ENCODE assay signal across 8 cellular contexts in the genomic region with DNA sequence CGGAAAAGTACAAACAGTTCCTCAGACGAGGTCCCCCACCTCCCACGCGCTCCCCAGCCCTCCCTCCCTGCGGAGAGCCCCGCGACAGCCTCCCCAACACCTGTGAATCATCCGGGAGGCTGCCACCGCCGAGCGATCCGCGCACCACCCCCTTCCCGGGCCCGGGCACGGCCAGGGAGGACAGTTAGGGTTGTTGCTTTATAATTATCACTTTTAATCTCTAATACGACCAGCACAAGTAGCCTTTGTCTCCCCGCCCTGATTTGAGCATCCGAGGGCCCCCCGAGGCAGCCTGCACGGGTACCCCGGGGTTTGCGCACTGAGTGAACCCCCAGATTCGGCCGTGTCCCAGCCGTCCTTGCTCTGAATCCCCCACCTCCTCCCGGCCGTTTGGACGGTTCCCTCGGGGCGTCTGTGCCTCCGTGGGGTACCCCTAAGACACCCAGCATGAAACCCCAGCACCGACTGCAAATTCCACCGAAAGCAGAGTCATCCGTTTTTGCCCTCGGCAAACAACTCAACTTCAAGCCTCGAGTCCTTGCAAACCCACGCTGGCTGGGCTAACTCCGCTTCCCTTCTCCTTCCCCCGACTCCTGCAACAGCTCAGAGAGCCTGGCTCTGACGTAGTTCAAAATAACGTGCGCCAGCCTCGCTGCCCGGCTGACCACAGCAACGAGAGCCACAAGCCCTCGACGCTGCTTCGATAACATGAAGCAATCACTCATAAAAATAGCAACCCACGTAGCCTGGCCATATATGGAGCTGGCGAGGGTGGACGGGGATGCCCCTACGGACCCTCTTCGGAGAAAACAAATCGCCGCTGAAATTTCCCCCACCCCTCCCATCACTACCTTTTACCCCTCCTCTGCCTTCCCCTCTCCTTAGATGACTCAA. TPM values are rescaled to one million over a fixed set of nuclear protein-coding genes. Genes with fewer than 3 reads are reported as not detected.
A peak's percentile ranks its signal among the peaks of the same experiment; 100 is the strongest.
DNase-seq lines count a peak whose midpoint lies in the region; ATAC-seq and TF ChIP-seq lines count a peak whose summit lies in the region.

No MANE protein-coding gene starts in this region.

- H3K27ac ChIP-seq in HUES6 (ENCODE audit: low read depth, low read length) (peak overlapping the region; percentile 51; the same call in 1 of the 2 replicates), epithelial cell of prostate (peak overlapping the region; percentile 9), tibial artery (peak overlapping the region; percentile 72 to 80)

- CTCF ChIA-PET in T-cell (lab: Charles Lee): interaction anchor here in 1 of 2 donors (0.7 kb wide), 1 partner anchor 217 kb away, joined by 3 read pairs; no protein-coding TSS in a partner anchor

- H3K27me3 Mint-ChIP-seq in T-cell: peaks cover 42 to 43% of the 10 kb centered on the region in 2 donors

- H3K36me3 ChIP-seq in HUES6 (ENCODE audit: control insufficient read depth, insufficient read depth, low read length): no peaks in the 10 kb centered on the region
- no peaks in the 10 kb centered on the region for H3K36me3 ChIP-seq in tibial artery

- peak overlapping the region; percentile 75 for H3K4me3 ChIP-seq in HUES6 (ENCODE audit: low read depth, low read length)
- H3K4me3 ChIP-seq in tibial artery: peak overlapping the region; percentile 49 to 56

- ATAC-seq in T-cell (replicated peaks in 1 of 4) (no peak), GM18861 (IDR thresholded peaks at IDR 0.05; ENCODE audit: unreplicated experiment) (no peak), GM18498 (IDR thresholded peaks at IDR 0.05; ENCODE audit: unreplicated experiment) (no peak)

- DNase-seq in AG20443 (ENCODE audit: low spot score) (peak; percentile 48), T-cell (no peak), epithelial cell of prostate (ENCODE audit: low read depth, low spot score) (no peak), mucosa of gallbladder (ENCODE audit: low spot score) (peak; percentile 58), tibial artery (peak; percentile 35 to 83)

- H3K9me3 Mint-ChIP-seq in T-cell: peaks cover 2 to 21% (median 3%) of the 10 kb centered on the region in 3 donors

- H3K27me3 ChIP-seq in HUES6 (ENCODE audit: control insufficient read depth, insufficient read depth, low read length) (peaks cover 28% of the 10 kb centered on the region), tibial artery (peaks cover 0 to 22% of the 10 kb centered on the region in 2 donors)

- H3K9ac ChIP-seq in HUES6 (ENCODE audit: low read length): peak overlapping the region; percentile 81

- H3K27ac Mint-ChIP-seq in T-cell: peak overlapping the region in 1 of 2 donors; percentile 73

- H3K4me1 ChIP-seq in HUES6 (ENCODE audit: control insufficient read depth, insufficient read depth, low read length): peaks cover 3% of the 10 kb centered on the region; the same call in 1 of the 2 replicates
- H3K4me1 ChIP-seq in tibial artery: peaks cover 0 to 13% (median 4%) of the 10 kb centered on the region in 4 donors

- POLR2A ChIA-PET in T-cell (lab: Charles Lee): no interaction called here

- no peak for TF ChIP-seq CTCF in tibial artery (IDR thresholded peaks at IDR 0.05)

- peak overlapping the region in 2 of 3 donors; percentile 51 to 64 for H3K4me3 Mint-ChIP-seq in T-cell

- peaks cover 14 to 18% (median 17%) of the 10 kb centered on the region in 3 donors for H3K4me1 Mint-ChIP-seq in T-cell

- no peaks in the 10 kb centered on the region for H3K9me3 ChIP-seq in HUES6 (ENCODE audit: control insufficient read depth, insufficient read depth, low read depth, low read length)
- H3K9me3 ChIP-seq in tibial artery: no peaks in the 10 kb centered on the region

- intact Hi-C loops in tibial artery (cut with DNase I; ENCODE audit: low total_unique reads): loop anchor here (10.0 kb wide), 1 partner anchor 217 kb away; a partner anchor contains a TSS

- no peaks in the 10 kb centered on the region for H3K36me3 Mint-ChIP-seq in T-cell

RNA-seq across cellular contexts. Expression of a gene that starts 0.9 kb away (rescaled TPM):
- under 1 TPM in 1 of 5 donors, not detected in 4; 0.18 TPM for total RNA-seq in T-cell
- 4.3 TPM for total RNA-seq in mucosa of gallbladder

Comparison
In these comparisons a context has a peak if more than half of its experiments do, and no peak if none do; other contexts are left out.
1. DNase-seq: peak in AG20443 (single experiment), mucosa of gallbladder (single experiment) and tibial artery (2 of 2); none in T-cell (0 of 34) and epithelial cell of prostate (single experiment).
2. H3K27ac ChIP-seq: peak in every context shown above with its lines; median percentile 76 in tibial artery; 51 in HUES6; 9 in epithelial cell of prostate.